ENCODE assay signal across 1 cellular context in the genomic region with DNA sequence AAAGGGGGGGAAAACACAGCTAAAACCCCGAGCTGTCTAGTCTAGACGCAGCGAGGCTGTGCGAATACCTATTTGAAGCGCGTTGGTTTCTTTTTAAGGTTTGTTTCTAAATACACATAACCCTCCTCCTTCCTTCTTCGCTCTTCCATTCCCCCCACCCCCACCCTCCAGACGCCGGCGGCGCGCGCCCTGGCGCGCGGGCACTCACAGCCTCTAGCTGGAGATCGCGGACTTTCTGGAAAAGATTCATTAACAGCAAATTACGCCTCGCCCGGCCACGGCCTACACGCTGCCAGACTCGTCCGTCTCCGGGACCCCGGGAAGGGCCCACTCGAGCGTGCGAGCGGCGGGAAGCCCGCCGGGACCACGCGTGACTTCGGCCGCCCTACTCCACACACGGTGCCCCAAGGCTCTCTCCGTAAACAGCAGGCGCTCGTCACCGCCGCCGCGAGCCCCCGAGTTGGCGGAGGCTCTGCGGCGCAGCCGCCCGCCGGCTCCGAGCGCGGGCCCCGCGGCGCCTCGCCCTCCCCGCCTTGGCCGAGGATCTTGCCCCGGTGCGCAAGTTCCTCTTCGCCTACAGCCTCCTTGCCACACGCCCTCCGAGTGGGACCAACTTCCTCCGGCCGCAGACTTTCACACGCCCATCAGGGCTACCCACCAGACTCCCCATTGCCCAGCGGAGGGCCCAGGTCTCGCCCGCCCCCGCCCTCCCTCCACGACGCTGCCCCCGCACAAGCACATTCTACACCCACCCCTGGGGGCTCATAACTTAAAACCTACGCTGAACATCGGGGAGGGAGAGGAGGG.
TF ChIP-seq lines count a peak whose summit lies in the region.

No MANE protein-coding gene starts in this region.

TF ChIP-seq in HEK293, 187 proteins besides CTCF, POLR2A, EP300 and RAD21 (continued from another document):
- TF ChIP-seq, protein P1, sequence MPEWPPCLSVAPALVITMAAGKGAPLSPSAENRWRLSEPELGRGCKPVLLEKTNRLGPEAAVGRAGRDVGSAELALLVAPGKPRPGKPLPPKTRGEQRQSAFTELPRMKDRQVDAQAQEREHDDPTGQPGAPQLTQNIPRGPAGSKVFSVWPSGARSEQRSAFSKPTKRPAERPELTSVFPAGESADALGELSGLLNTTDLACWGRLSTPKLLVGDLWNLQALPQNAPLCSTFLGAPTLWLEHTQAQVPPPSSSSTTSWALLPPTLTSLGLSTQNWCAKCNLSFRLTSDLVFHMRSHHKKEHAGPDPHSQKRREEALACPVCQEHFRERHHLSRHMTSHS (tag by site-specific recombination; IDR thresholded peaks at IDR 0.05), result no peak
- TF ChIP-seq, protein P2, sequence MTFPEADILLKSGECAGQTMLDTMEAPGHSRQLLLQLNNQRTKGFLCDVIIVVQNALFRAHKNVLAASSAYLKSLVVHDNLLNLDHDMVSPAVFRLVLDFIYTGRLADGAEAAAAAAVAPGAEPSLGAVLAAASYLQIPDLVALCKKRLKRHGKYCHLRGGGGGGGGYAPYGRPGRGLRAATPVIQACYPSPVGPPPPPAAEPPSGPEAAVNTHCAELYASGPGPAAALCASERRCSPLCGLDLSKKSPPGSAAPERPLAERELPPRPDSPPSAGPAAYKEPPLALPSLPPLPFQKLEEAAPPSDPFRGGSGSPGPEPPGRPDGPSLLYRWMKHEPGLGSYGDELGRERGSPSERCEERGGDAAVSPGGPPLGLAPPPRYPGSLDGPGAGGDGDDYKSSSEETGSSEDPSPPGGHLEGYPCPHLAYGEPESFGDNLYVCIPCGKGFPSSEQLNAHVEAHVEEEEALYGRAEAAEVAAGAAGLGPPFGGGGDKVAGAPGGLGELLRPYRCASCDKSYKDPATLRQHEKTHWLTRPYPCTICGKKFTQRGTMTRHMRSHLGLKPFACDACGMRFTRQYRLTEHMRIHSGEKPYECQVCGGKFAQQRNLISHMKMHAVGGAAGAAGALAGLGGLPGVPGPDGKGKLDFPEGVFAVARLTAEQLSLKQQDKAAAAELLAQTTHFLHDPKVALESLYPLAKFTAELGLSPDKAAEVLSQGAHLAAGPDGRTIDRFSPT (tag by site-specific recombination; IDR thresholded peaks at IDR 0.05), result no peak
- TF ChIP-seq, protein P3, sequence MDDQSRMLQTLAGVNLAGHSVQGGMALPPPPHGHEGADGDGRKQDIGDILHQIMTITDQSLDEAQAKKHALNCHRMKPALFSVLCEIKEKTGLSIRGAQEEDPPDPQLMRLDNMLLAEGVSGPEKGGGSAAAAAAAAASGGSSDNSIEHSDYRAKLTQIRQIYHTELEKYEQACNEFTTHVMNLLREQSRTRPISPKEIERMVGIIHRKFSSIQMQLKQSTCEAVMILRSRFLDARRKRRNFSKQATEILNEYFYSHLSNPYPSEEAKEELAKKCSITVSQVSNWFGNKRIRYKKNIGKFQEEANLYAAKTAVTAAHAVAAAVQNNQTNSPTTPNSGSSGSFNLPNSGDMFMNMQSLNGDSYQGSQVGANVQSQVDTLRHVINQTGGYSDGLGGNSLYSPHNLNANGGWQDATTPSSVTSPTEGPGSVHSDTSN (CRISPR knock-in tag; IDR thresholded peaks at IDR 0.05), result no peak
- TF ChIP-seq ZNF792 (tag by site-specific recombination; IDR thresholded peaks at IDR 0.05) (peak; percentile 72; the same call in 1 of the 2 replicates), ZSCAN23 (tag by site-specific recombination; IDR thresholded peaks at IDR 0.05) (no peak), KLF8 (tag by site-specific recombination; IDR thresholded peaks at IDR 0.05) (0 out of 2 replicates have a peak, but pooled peaks have one; percentile 34), ZSCAN16 (tag by site-specific recombination; IDR thresholded peaks at IDR 0.05) (no peak), ZXDB (tag by site-specific recombination; IDR thresholded peaks at IDR 0.05) (no peak), ZNF155 (tag by site-specific recombination; IDR thresholded peaks at IDR 0.05) (no peak), ZBTB8A (tag by site-specific recombination; IDR thresholded peaks at IDR 0.05) (peak; percentile 90), ZNF341 (tag by site-specific recombination; IDR thresholded peaks at IDR 0.05; ENCODE audit: low read depth) (peak; percentile 90), ZNF223 (tag by site-specific recombination; IDR thresholded peaks at IDR 0.05) (no peak), ZNF677 (tag by site-specific recombination; IDR thresholded peaks at IDR 0.05) (no peak), ZNF571 (tag by site-specific recombination; IDR thresholded peaks at IDR 0.05) (no peak), KLF1 (tag by site-specific recombination; IDR thresholded peaks at IDR 0.05) (peak; percentile 31; the same call in 1 of the 2 replicates)
- TF ChIP-seq, protein P4, sequence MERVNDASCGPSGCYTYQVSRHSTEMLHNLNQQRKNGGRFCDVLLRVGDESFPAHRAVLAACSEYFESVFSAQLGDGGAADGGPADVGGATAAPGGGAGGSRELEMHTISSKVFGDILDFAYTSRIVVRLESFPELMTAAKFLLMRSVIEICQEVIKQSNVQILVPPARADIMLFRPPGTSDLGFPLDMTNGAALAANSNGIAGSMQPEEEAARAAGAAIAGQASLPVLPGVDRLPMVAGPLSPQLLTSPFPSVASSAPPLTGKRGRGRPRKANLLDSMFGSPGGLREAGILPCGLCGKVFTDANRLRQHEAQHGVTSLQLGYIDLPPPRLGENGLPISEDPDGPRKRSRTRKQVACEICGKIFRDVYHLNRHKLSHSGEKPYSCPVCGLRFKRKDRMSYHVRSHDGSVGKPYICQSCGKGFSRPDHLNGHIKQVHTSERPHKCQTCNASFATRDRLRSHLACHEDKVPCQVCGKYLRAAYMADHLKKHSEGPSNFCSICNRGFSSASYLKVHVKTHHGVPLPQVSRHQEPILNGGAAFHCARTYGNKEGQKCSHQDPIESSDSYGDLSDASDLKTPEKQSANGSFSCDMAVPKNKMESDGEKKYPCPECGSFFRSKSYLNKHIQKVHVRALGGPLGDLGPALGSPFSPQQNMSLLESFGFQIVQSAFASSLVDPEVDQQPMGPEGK (tag by site-specific recombination; IDR thresholded peaks at IDR 0.05), result peak; percentile 34; the same call in 1 of the 2 replicates
- TF ChIP-seq, protein P5, sequence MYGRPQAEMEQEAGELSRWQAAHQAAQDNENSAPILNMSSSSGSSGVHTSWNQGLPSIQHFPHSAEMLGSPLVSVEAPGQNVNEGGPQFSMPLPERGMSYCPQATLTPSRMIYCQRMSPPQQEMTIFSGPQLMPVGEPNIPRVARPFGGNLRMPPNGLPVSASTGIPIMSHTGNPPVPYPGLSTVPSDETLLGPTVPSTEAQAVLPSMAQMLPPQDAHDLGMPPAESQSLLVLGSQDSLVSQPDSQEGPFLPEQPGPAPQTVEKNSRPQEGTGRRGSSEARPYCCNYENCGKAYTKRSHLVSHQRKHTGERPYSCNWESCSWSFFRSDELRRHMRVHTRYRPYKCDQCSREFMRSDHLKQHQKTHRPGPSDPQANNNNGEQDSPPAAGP (tag by site-specific recombination; IDR thresholded peaks at IDR 0.05), result peak; percentile 59; the same call in 1 of the 2 replicates
- TF ChIP-seq, protein P6, sequence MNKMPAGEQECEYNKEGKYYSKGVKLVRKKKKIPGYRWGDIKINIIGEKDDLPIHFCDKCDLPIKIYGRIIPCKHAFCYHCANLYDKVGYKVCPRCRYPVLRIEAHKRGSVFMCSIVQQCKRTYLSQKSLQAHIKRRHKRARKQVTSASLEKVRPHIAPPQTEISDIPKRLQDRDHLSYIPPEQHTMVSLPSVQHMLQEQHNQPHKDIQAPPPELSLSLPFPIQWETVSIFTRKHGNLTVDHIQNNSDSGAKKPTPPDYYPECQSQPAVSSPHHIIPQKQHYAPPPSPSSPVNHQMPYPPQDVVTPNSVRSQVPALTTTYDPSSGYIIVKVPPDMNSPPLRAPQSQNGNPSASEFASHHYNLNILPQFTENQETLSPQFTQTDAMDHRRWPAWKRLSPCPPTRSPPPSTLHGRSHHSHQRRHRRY (tag by site-specific recombination; IDR thresholded peaks at IDR 0.05), result no peak
- TF ChIP-seq, protein P7, sequence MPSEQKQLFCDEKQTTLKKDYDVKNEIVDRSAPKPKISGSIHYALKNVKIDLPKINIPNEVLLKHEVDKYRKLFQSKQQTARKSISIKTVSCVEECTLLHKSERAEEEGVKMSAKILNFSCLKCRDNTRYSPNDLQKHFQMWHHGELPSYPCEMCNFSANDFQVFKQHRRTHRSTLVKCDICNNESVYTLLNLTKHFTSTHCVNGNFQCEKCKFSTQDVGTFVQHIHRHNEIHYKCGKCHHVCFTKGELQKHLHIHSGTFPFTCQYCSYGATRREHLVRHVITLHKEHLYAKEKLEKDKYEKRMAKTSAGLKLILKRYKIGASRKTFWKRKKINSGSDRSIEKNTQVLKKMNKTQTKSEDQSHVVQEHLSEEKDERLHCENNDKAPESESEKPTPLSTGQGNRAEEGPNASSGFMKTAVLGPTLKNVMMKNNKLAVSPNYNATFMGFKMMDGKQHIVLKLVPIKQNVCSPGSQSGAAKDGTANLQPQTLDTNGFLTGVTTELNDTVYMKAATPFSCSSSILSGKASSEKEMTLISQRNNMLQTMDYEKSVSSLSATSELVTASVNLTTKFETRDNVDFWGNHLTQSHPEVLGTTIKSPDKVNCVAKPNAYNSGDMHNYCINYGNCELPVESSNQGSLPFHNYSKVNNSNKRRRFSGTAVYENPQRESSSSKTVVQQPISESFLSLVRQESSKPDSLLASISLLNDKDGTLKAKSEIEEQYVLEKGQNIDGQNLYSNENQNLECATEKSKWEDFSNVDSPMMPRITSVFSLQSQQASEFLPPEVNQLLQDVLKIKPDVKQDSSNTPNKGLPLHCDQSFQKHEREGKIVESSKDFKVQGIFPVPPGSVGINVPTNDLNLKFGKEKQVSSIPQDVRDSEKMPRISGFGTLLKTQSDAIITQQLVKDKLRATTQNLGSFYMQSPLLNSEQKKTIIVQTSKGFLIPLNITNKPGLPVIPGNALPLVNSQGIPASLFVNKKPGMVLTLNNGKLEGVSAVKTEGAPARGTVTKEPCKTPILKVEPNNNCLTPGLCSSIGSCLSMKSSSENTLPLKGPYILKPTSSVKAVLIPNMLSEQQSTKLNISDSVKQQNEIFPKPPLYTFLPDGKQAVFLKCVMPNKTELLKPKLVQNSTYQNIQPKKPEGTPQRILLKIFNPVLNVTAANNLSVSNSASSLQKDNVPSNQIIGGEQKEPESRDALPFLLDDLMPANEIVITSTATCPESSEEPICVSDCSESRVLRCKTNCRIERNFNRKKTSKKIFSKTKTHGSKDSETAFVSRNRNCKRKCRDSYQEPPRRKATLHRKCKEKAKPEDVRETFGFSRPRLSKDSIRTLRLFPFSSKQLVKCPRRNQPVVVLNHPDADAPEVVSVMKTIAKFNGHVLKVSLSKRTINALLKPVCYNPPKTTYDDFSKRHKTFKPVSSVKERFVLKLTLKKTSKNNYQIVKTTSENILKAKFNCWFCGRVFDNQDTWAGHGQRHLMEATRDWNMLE (tag by site-specific recombination; conservative IDR thresholded peaks at IDR 0.05; ENCODE audit: low read depth), result no peak
- TF ChIP-seq, protein P8, sequence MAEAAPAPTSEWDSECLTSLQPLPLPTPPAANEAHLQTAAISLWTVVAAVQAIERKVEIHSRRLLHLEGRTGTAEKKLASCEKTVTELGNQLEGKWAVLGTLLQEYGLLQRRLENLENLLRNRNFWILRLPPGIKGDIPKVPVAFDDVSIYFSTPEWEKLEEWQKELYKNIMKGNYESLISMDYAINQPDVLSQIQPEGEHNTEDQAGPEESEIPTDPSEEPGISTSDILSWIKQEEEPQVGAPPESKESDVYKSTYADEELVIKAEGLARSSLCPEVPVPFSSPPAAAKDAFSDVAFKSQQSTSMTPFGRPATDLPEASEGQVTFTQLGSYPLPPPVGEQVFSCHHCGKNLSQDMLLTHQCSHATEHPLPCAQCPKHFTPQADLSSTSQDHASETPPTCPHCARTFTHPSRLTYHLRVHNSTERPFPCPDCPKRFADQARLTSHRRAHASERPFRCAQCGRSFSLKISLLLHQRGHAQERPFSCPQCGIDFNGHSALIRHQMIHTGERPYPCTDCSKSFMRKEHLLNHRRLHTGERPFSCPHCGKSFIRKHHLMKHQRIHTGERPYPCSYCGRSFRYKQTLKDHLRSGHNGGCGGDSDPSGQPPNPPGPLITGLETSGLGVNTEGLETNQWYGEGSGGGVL (tag by site-specific recombination; IDR thresholded peaks at IDR 0.05), result peak; percentile 76
